Comparison of ENCODE assay signal across 18 cellular contexts in genomic region chr5:60763061-60763460, GRCh38.
"Had no signal": no experiment of that assay in that cellular context is flagged by ENCODE, and none has a peak within 500 bp of the region (broad histone marks: within the 10 kb centered on the region; RNA-seq: fewer than 3 reads in every experiment).

No MANE protein-coding gene starts in this region.

- H3K4me3 ChIP-seq: dorsolateral prefrontal cortex, hepatocyte, left ventricle myocardium inferior, lower lobe of right lung, neural progenitor cell, ovary, smooth muscle cell had no signal

- ATAC-seq: left cardiac atrium; lower lobe of right lung; natural killer cell treated with Interleukin-12 subunit alpha and Interleukin-12 subunit beta and Interleukin-15 and Interleukin-18, amount 100 ng/mL, for 72 hours; right cardiac atrium had no signal

- DNase-seq: dorsolateral prefrontal cortex; effector CD8-positive, alpha-beta T cell; foreskin melanocyte; head of caudate nucleus; kidney; left cardiac atrium; left ventricle myocardium inferior; lower lobe of right lung; nucleus accumbens; ovary; right cardiac atrium; stimulated activated CD4-positive, alpha-beta T cell treated with anti-CD3 and anti-CD28 coated beads, Interleukin-2, amount 100 ng/mL, for 48 hours; stimulated activated naive CD4-positive, alpha-beta T cell treated with Interleukin-2 at 50 U/mL for 16 hours had no signal

- H2AFZ ChIP-seq: hepatocyte, neural progenitor cell had no signal

- H3K9ac ChIP-seq: neural progenitor cell had no signal

- H3K36me3 ChIP-seq: left ventricle myocardium inferior, lower lobe of right lung, neural progenitor cell, ovary had no signal

- H3K79me2 ChIP-seq: hepatocyte had no signal

- H3K4me1 ChIP-seq: left ventricle myocardium inferior, lower lobe of right lung, neural progenitor cell had no signal

- FAIRE-seq: kidney, urothelium cell line had no signal

- H3K4me2 ChIP-seq: hepatocyte, neural progenitor cell, smooth muscle cell had no signal

- H3K27me3 ChIP-seq: dorsolateral prefrontal cortex, hepatocyte, neural progenitor cell, ovary had no signal

- H3K27ac ChIP-seq: dorsolateral prefrontal cortex, hepatocyte, left ventricle myocardium inferior, lower lobe of right lung, neural progenitor cell, ovary had no signal

- H3K9me3 ChIP-seq: left ventricle myocardium inferior, lower lobe of right lung, ovary had no signal
